Comparison of ENCODE assay signal across 12 cellular contexts in genomic region chr1:98086796-98087195, GRCh38.
DNase-seq lines count a peak whose midpoint lies in the region; TF ChIP-seq lines count a peak whose summit lies in the region.
"Had no signal": no experiment of that assay in that cellular context is flagged by ENCODE, and none has a peak within 500 bp of the region (broad histone marks: within the 10 kb centered on the region; RNA-seq: fewer than 3 reads in every experiment).

No MANE protein-coding gene starts in this region.

- WGBS in mammary epithelial cell (ENCODE audit: low coverage, missing lambda C conversion rate), result 4% methylated on average over 2 of the region's 2 CpGs

- TF ChIP-seq CTCF in AG04450 (IDR thresholded peaks at IDR 0.05; ENCODE audit: low read depth, low read length) (no peak), mammary epithelial cell (conservative IDR thresholded peaks at IDR 0.05 in 1 of 2, IDR thresholded peaks at IDR 0.05 in 1 of 2; ENCODE audit: extremely low read depth in 1 of 2, insufficient read depth in 1 of 2, low read depth in 1 of 2, low read length in 2 of 2) (no peak), BE2C (IDR thresholded peaks at IDR 0.05; ENCODE audit: low read depth, low read length) (no peak)

- CTCF ChIA-PET in AG04450 (lab: Charles Lee), result interaction anchor here (0.6 to 1.3 kb wide), 4 partner anchors 26 to 381 kb away, joined by 3 to 5 read pairs (median 3); no protein-coding TSS in a partner anchor
- CTCF ChIA-PET in mammary epithelial cell (lab: Charles Lee; ENCODE audit: low non-redundant PET), result no interaction called here

- H3K79me2 ChIP-seq in mammary epithelial cell (ENCODE audit: insufficient read depth, low read length), result no peaks in the 10 kb centered on the region

- H3K27ac ChIP-seq in AG04450 (ENCODE audit: low read depth, low read length) (peak overlapping the region; percentile 72), mammary epithelial cell (ENCODE audit: insufficient read depth, low read depth, low read length) (peak overlapping the region; percentile 63)
- H3K27ac ChIP-seq: SK-N-MC had no signal

- no TSS peak for BruUV-seq in mammary epithelial cell (replicated peaks; lab: Mats Ljungman, UMichigan)

- DNase-seq in AG04450 (ENCODE audit: low read depth, low spot score) (peak; percentile 92), HuH-7 (ENCODE audit: low spot score) (peak; percentile 11), mammary epithelial cell (peak; percentile 92), kidney tubule cell (ENCODE audit: low spot score) (peak; percentile 99), CD1c-positive myeloid dendritic cell (ENCODE audit: extremely low spot score) (no peak), cerebellar cortex (ENCODE audit: low spot score) (no peak), BE2C (no peak)
- DNase-seq in activated CD4-positive, alpha-beta T cell treated with anti-CD3 and anti-CD28 coated beads for 48 hours, result no peak
- DNase-seq: activated T-cell treated with anti-CD3 and anti-CD28 coated beads, Interleukin-2, amount 50 U/mL, for 24 hours; CD4-positive, CD25-positive, alpha-beta regulatory T cell; NCI-H1417 treated with DMSO at 0.1 percent for 48 hours had no signal

- intact Hi-C loops in mammary epithelial cell (cut with micrococcal nuclease), result no loop called here

- H3K4me3 ChIP-seq in AG04450 (ENCODE audit: low read depth, low read length) (peak overlapping the region; percentile 10), mammary epithelial cell (replicated peaks in 1 of 3; ENCODE audit: insufficient read depth in 1 of 3, low read depth in 2 of 3, low read length in 3 of 3) (peak overlapping the region in 1 of 3 experiments; percentile 4), BE2C (ENCODE audit: low read depth, low read length) (no peak overlapping the region)
- H3K4me3 ChIP-seq: SK-N-MC had no signal

- H3K9me3 ChIP-seq in AG04450 (ENCODE audit: control insufficient read depth, insufficient read depth, low read length) (no peaks in the 10 kb centered on the region), mammary epithelial cell (replicated peaks; ENCODE audit: insufficient read depth, low read length) (no peaks in the 10 kb centered on the region), BE2C (no peaks in the 10 kb centered on the region)

- no peaks in the 10 kb centered on the region for H4K20me1 ChIP-seq in mammary epithelial cell (ENCODE audit: insufficient read depth, low read length)

- no peaks in the 10 kb centered on the region for H3K36me3 ChIP-seq in mammary epithelial cell (ENCODE audit: insufficient read depth, low read length)
- H3K36me3 ChIP-seq in BE2C, result no peaks in the 10 kb centered on the region

- dilution Hi-C loops in mammary epithelial cell (cut with HindIII; ENCODE audit: low sequenced_read_pairs), result no loop called here

- H3K4me1 ChIP-seq in mammary epithelial cell (ENCODE audit: insufficient read depth, low read length) (peaks cover 18% of the 10 kb centered on the region), BE2C (no peaks in the 10 kb centered on the region)

- H3K9ac ChIP-seq in mammary epithelial cell (ENCODE audit: insufficient read depth, low read length), result no peak overlapping the region

- peak overlapping the region; percentile 70 for H2AFZ ChIP-seq in mammary epithelial cell (ENCODE audit: low read depth, low read length)

- POLR2A ChIA-PET in AG04450 (lab: Yijun Ruan, JAX), result interaction anchor here (0.5 to 0.9 kb wide), 4 partner anchors 18 to 256 kb away, joined by 3 to 4 read pairs (median 4); no protein-coding TSS in a partner anchor

- peak overlapping the region; percentile 41 for H3K4me2 ChIP-seq in mammary epithelial cell (ENCODE audit: insufficient read depth, low read depth, low read length)

- in situ Hi-C loops in mammary epithelial cell (cut with MboI; ENCODE audit: low sequenced_read_pairs in 2 of 2), result no loop called here

- H3K27me3 ChIP-seq in AG04450 (ENCODE audit: control insufficient read depth, insufficient read depth, low read length) (no peaks in the 10 kb centered on the region), mammary epithelial cell (ENCODE audit: insufficient read depth, low read length) (no peaks in the 10 kb centered on the region), BE2C (no peaks in the 10 kb centered on the region)

Comparison
In these comparisons a context has a peak if more than half of its experiments do, and no peak if none do; other contexts are left out.
1. DNase-seq: peak in AG04450 (single experiment), HuH-7 (single experiment), mammary epithelial cell (single experiment) and kidney tubule cell (single experiment); none in CD1c-positive myeloid dendritic cell (single experiment), cerebellar cortex (single experiment), activated CD4-positive, alpha-beta T cell treated with anti-CD3 and anti-CD28 coated beads for 48 hours (single experiment) and BE2C (single experiment).